In genomic region chr5:131943914-131944313, GRCh38 we compare ENCODE assay signal across 1 cellular context.
TF ChIP-seq lines count a peak whose summit lies in the region.

No MANE protein-coding gene starts in this region.

TF ChIP-seq in GM23338, 12 proteins besides CTCF, POLR2A, EP300 and RAD21 (continued from another document):
- TF ChIP-seq, protein P1, sequence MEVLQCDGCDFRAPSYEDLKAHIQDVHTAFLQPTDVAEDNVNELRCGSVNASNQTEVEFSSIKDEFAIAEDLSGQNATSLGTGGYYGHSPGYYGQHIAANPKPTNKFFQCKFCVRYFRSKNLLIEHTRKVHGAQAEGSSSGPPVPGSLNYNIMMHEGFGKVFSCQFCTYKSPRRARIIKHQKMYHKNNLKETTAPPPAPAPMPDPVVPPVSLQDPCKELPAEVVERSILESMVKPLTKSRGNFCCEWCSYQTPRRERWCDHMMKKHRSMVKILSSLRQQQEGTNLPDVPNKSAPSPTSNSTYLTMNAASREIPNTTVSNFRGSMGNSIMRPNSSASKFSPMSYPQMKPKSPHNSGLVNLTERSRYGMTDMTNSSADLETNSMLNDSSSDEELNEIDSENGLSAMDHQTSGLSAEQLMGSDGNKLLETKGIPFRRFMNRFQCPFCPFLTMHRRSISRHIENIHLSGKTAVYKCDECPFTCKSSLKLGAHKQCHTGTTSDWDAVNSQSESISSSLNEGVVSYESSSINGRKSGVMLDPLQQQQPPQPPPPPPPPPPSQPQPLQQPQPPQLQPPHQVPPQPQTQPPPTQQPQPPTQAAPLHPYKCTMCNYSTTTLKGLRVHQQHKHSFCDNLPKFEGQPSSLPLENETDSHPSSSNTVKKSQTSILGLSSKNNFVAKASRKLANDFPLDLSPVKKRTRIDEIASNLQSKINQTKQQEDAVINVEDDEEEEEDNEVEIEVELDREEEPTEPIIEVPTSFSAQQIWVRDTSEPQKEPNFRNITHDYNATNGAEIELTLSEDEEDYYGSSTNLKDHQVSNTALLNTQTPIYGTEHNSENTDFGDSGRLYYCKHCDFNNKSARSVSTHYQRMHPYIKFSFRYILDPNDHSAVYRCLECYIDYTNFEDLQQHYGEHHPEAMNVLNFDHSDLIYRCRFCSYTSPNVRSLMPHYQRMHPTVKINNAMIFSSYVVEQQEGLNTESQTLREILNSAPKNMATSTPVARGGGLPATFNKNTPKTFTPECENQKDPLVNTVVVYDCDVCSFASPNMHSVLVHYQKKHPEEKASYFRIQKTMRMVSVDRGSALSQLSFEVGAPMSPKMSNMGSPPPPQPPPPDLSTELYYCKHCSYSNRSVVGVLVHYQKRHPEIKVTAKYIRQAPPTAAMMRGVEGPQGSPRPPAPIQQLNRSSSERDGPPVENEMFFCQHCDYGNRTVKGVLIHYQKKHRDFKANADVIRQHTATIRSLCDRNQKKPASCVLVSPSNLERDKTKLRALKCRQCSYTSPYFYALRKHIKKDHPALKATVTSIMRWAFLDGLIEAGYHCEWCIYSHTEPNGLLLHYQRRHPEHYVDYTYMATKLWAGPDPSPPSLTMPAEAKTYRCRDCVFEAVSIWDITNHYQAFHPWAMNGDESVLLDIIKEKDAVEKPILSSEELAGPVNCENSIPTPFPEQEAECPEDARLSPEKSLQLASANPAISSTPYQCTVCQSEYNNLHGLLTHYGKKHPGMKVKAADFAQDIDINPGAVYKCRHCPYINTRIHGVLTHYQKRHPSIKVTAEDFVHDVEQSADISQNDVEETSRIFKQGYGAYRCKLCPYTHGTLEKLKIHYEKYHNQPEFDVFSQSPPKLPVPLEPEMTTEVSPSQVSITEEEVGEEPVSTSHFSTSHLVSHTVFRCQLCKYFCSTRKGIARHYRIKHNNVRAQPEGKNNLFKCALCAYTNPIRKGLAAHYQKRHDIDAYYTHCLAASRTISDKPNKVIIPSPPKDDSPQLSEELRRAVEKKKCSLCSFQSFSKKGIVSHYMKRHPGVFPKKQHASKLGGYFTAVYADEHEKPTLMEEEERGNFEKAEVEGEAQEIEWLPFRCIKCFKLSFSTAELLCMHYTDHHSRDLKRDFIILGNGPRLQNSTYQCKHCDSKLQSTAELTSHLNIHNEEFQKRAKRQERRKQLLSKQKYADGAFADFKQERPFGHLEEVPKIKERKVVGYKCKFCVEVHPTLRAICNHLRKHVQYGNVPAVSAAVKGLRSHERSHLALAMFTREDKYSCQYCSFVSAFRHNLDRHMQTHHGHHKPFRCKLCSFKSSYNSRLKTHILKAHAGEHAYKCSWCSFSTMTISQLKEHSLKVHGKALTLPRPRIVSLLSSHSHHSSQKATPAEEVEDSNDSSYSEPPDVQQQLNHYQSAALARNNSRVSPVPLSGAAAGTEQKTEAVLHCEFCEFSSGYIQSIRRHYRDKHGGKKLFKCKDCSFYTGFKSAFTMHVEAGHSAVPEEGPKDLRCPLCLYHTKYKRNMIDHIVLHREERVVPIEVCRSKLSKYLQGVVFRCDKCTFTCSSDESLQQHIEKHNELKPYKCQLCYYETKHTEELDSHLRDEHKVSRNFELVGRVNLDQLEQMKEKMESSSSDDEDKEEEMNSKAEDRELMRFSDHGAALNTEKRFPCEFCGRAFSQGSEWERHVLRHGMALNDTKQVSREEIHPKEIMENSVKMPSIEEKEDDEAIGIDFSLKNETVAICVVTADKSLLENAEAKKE (CRISPR knock-in tag; IDR thresholded peaks at IDR 0.05) = no peak
- TF ChIP-seq NANOG (IDR thresholded peaks at IDR 0.05; ENCODE audit: borderline replicate concordance) = no peak
